In the genomic region with DNA sequence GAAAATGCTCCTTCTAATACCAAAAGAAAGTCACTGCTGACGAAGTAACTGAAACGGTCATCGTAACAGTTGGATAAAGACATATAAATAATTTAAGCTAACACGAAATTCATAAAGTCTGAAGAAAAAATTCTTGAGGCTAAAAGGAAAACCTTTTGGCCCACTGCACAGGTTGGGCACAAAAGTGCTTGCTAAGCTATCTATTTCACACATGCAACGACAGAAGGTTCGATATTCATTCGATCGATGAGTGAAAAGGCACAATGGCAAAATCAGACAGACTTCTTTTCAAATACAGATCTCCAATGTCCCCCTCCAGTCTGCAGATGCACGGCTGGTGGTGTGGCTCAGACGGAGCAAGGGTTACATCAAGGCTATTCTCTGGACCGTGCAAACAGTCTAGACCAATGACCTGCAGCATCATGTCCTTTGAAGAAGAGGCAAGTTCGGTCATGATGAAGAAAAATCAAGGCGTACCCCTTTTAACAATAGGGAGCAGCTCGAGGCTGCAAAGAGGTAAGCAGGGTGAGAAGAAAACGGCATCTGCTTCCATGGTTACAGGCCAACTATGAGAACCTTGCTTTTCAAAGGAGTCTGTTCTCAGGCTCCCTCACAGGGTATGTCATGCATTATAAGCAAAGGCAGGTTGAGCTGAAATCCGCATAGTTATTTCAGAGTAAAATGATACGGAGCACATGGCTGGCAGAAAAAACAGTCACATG, we compare ENCODE assay signal across 1 cellular context.
TF ChIP-seq lines count a peak whose summit lies in the region.

No MANE protein-coding gene starts in this region.

TF ChIP-seq in WTC11, 78 proteins besides CTCF, POLR2A, EP300 and RAD21 (continued from another document):
- TF ChIP-seq, protein P1, sequence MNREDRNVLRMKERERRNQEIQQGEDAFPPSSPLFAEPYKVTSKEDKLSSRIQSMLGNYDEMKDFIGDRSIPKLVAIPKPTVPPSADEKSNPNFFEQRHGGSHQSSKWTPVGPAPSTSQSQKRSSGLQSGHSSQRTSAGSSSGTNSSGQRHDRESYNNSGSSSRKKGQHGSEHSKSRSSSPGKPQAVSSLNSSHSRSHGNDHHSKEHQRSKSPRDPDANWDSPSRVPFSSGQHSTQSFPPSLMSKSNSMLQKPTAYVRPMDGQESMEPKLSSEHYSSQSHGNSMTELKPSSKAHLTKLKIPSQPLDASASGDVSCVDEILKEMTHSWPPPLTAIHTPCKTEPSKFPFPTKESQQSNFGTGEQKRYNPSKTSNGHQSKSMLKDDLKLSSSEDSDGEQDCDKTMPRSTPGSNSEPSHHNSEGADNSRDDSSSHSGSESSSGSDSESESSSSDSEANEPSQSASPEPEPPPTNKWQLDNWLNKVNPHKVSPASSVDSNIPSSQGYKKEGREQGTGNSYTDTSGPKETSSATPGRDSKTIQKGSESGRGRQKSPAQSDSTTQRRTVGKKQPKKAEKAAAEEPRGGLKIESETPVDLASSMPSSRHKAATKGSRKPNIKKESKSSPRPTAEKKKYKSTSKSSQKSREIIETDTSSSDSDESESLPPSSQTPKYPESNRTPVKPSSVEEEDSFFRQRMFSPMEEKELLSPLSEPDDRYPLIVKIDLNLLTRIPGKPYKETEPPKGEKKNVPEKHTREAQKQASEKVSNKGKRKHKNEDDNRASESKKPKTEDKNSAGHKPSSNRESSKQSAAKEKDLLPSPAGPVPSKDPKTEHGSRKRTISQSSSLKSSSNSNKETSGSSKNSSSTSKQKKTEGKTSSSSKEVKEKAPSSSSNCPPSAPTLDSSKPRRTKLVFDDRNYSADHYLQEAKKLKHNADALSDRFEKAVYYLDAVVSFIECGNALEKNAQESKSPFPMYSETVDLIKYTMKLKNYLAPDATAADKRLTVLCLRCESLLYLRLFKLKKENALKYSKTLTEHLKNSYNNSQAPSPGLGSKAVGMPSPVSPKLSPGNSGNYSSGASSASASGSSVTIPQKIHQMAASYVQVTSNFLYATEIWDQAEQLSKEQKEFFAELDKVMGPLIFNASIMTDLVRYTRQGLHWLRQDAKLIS (CRISPR knock-in tag; IDR thresholded peaks at IDR 0.05; ENCODE audit: borderline replicate concordance), result no peak
